In the genomic region with DNA sequence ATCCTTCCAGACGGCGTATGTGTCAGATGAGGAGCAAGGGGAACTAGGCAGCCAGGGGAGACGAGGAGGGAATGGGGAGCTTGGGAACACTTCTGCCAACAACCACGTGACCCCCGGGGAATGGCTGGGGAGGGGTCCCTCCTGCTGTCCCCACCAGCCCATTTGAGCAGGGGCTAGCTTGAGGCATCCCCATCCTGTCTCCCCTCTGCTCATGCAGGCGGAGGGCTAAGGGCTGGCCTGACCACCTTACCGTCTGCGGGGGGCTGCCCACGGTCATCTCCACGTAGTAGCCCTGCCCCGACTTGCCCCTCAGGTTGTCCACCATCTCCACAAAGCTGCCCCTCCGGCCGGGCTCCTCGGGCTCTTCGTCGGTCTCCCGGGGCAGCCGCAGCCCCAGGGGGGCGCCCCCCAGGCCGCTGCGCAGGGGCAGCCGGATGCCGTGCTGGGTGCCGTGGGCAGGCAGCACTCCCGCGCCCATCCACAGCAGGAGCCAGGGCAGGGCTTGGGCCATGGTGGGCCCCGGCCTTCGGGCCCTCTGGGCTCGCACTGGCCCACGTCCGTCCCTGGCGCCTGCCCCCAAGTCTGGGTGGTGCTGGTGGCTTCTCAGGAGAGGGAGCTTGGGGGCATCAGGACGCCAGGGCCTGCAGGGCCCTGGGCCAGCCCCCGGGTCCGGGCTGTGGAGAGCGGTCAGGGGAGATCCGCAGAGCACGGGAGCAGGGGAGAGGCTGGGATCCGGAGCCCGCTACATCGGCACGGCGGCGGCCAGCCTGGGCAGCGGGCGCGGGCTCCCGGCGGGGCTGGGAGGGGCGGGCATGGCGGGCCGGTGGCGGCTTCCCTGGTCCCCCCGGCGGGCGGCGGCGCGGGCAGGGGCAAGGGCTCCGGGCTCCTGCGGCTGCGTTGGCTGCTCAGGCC, we compare ENCODE assay signal across 9 cellular contexts. TPM values are rescaled to one million over a fixed set of nuclear protein-coding genes. Genes with fewer than 3 reads are reported as not detected.
A peak's percentile ranks its signal among the peaks of the same experiment; 100 is the strongest.
DNase-seq lines count a peak whose midpoint lies in the region; ATAC-seq, FAIRE-seq and TF ChIP-seq lines count a peak whose summit lies in the region.
"Had no signal": no experiment of that assay in that cellular context is flagged by ENCODE, and none has a peak within 500 bp of the region (broad histone marks: within the 10 kb centered on the region; RNA-seq: fewer than 3 reads in every experiment).

No MANE protein-coding gene starts in this region.

- peak; percentile 69 for ATAC-seq in stimulated activated memory B cell treated with anti-CD40 and anti-IgM and Interleukin-4, amounts not matched to agents 10 μg/mL and 1 μg/mL and 100 μg/mL, for 72 hours

- no peak overlapping the region for H3K27ac ChIP-seq in kidney (ENCODE audit: low read depth in 2 of 2, low read length in 2 of 2)
- H3K27ac ChIP-seq: epithelial cell of prostate had no signal

- DNase-seq in BE2C, result peak; percentile 16
- DNase-seq in astrocyte of the hippocampus (ENCODE audit: low read depth, low spot score), result peak; percentile 13
- peak; percentile 73 for DNase-seq in kidney
- no peak for DNase-seq in SKM-1 treated with dmso at 0.1 percent for 144 hours (lab: John Stamatoyannopoulos, UW; ENCODE audit: unreplicated experiment)
- no peak for DNase-seq in NCI-H2107 (lab: John Stamatoyannopoulos, UW)
- DNase-seq in putamen (ENCODE audit: low spot score), result no peak

- H3K9me3 ChIP-seq in BE2C, result no peaks in the 10 kb centered on the region
- H3K9me3 ChIP-seq in kidney (ENCODE audit: control insufficient read depth in 1 of 2, low read length in 2 of 2), result no peaks in the 10 kb centered on the region

- no peak for FAIRE-seq in kidney (lab: Jason Lieb, UNC)

- H3K27me3 ChIP-seq in BE2C, result no peaks in the 10 kb centered on the region

- H3K4me1 Mint-ChIP-seq in IgD-negative memory B cell, result peaks cover 4 to 6% (median 5%) of the 10 kb centered on the region in 3 donors
- H3K4me1 Mint-ChIP-seq in stimulated activated memory B cell treated with anti-CD40 and anti-IgM and Interleukin-4, amounts not matched to agents 10 μg/mL and 1 μg/mL and 100 μg/mL, for 72 hours, result peaks cover 17% of the 10 kb centered on the region

- H3K36me3 ChIP-seq in BE2C, result no peaks in the 10 kb centered on the region
- no peaks in the 10 kb centered on the region for H3K36me3 ChIP-seq in kidney (ENCODE audit: control insufficient read depth in 1 of 2, insufficient read depth in 2 of 2, low read length in 2 of 2)

- H3K4me1 ChIP-seq in BE2C, result no peaks in the 10 kb centered on the region
- peaks cover 3 to 15% of the 10 kb centered on the region in 2 donors for H3K4me1 ChIP-seq in kidney (ENCODE audit: control insufficient read depth in 1 of 2, insufficient read depth in 1 of 2, low read depth in 1 of 2, low read length in 2 of 2)

- peaks cover 1% of the 10 kb centered on the region for H3K36me3 Mint-ChIP-seq in IgD-negative memory B cell
- no peaks in the 10 kb centered on the region for H3K36me3 Mint-ChIP-seq in stimulated activated memory B cell treated with anti-CD40 and anti-IgM and Interleukin-4, amounts not matched to agents 10 μg/mL and 1 μg/mL and 100 μg/mL, for 72 hours

- peaks cover 31% of the 10 kb centered on the region for H3K27me3 Mint-ChIP-seq in IgD-negative memory B cell
- peaks cover 68% of the 10 kb centered on the region for H3K27me3 Mint-ChIP-seq in stimulated activated memory B cell treated with anti-CD40 and anti-IgM and Interleukin-4, amounts not matched to agents 10 μg/mL and 1 μg/mL and 100 μg/mL, for 72 hours

- H3K4me3 ChIP-seq in BE2C (ENCODE audit: low read depth, low read length) (peak overlapping the region; percentile 95), kidney (ENCODE audit: low read length in 2 of 2) (peak overlapping the region; percentile 67 to 76)

- H3K4me3 Mint-ChIP-seq in IgD-negative memory B cell, result peak overlapping the region in 3 of 4 donors; percentile 72 to 84 (median 75)
- H3K4me3 Mint-ChIP-seq in stimulated activated memory B cell treated with anti-CD40 and anti-IgM and Interleukin-4, amounts not matched to agents 10 μg/mL and 1 μg/mL and 100 μg/mL, for 72 hours, result peak overlapping the region; percentile 75

- peaks cover 0 to 2% (median 0%) of the 10 kb centered on the region in 3 donors for H3K9me3 Mint-ChIP-seq in IgD-negative memory B cell
- no peaks in the 10 kb centered on the region for H3K9me3 Mint-ChIP-seq in stimulated activated memory B cell treated with anti-CD40 and anti-IgM and Interleukin-4, amounts not matched to agents 10 μg/mL and 1 μg/mL and 100 μg/mL, for 72 hours

- no peak overlapping the region for H3K27ac Mint-ChIP-seq in IgD-negative memory B cell
- no peak overlapping the region for H3K27ac Mint-ChIP-seq in stimulated activated memory B cell treated with anti-CD40 and anti-IgM and Interleukin-4, amounts not matched to agents 10 μg/mL and 1 μg/mL and 100 μg/mL, for 72 hours

- intact Hi-C loops in kidney (cut with DNase I), result no loop called here

- no peak for TF ChIP-seq CTCF in BE2C (IDR thresholded peaks at IDR 0.05; ENCODE audit: low read depth, low read length)
- no peak for TF ChIP-seq CTCF in kidney (IDR thresholded peaks at IDR 0.05; ENCODE audit: borderline replicate concordance, extremely low read depth, insufficient read depth)

- H3K9ac ChIP-seq in kidney (ENCODE audit: low read length in 2 of 2), result peak overlapping the region; percentile 43 to 67

RNA-seq across cellular contexts. Expression of gene BACE1, which starts 0.5 kb away (rescaled TPM):
- polyA plus RNA-seq in BE2C (2012; ENCODE audit: insufficient read depth, insufficient read length, low read depth), result 16.8 TPM
- polyA plus RNA-seq in IgD-negative memory B cell, result not detected
- total RNA-seq in kidney, result 24.5 TPM
- 11.7 TPM for polyA plus RNA-seq in kidney (ENCODE audit: insufficient read depth, low read depth, low replicate concordance)

RNA-seq across cellular contexts. Expression of gene CEP164, which starts 12.1 kb away (rescaled TPM):
- 38.7 TPM for polyA plus RNA-seq in BE2C (2012; ENCODE audit: insufficient read depth, insufficient read length, low read depth)
- polyA plus RNA-seq in IgD-negative memory B cell, result 17.7 TPM
- total RNA-seq in kidney, result 30.7 TPM
- polyA plus RNA-seq in kidney (ENCODE audit: insufficient read depth, low read depth, low replicate concordance), result 7.9 TPM

RNA-seq across cellular contexts. Expression of gene BACE1-AS, which starts 24.4 kb away (rescaled TPM):
- 7.9 TPM for polyA plus RNA-seq in BE2C (2012; ENCODE audit: insufficient read depth, insufficient read length, low read depth)
- polyA plus RNA-seq in IgD-negative memory B cell (0.59 TPM), kidney (ENCODE audit: insufficient read depth, low read depth, low replicate concordance) (8.0 TPM)
- total RNA-seq in kidney, result 8.9 TPM

Comparison
In these comparisons a context has a peak if more than half of its experiments do, and no peak if none do; other contexts are left out.
1. DNase-seq: peak in BE2C (single experiment), astrocyte of the hippocampus (single experiment) and kidney (single experiment); none in SKM-1 treated with dmso at 0.1 percent for 144 hours (single experiment), NCI-H2107 (single experiment) and putamen (single experiment).
2. RNA of gene BACE1, which starts 0.5 kb away (polyA plus RNA-seq): 11.7 TPM in kidney (single experiment); not detected in IgD-negative memory B cell (single experiment); every median in the first group is over 10 times any median in the second.